In the genomic region with DNA sequence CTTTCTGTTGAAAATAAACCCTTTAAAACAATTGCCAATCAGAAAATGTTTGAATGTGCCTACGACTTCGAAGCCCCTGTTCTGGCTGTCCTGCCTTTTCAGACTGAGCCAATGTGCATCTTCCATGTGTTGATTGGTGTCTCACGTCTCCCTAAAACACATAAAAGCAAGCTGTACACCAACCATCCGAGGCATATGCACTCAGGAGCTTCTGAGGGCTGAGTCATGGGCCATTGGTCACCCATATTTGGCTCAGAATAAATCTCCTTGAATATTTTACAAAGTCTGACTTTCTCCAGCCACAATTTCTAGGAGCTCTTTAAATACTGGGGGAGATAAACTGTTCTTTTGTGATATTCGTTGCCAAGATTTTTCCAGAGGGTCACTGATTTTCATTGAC, we compare ENCODE assay signal across 29 cellular contexts. TPM values are rescaled to one million over a fixed set of nuclear protein-coding genes. Genes with fewer than 3 reads are reported as not detected.
DNase-seq lines count a peak whose midpoint lies in the region; TF ChIP-seq lines count a peak whose summit lies in the region.
"Had no signal": no experiment of that assay in that cellular context is flagged by ENCODE, and none has a peak within 500 bp of the region (broad histone marks: within the 10 kb centered on the region; RNA-seq: fewer than 3 reads in every experiment).

No MANE protein-coding gene starts in this region.

- no peak overlapping the region for H4K8ac ChIP-seq in H9 (replicated peaks; ENCODE audit: insufficient read length, low read depth, low read length)

- no peak for TF ChIP-seq CTCF in HFFc6 (IDR thresholded peaks at IDR 0.05)
- no peak for TF ChIP-seq CTCF in H9 (conservative IDR thresholded peaks at IDR 0.05)

- H3K9me3 Mint-ChIP-seq in HFFc6 = no peaks in the 10 kb centered on the region
- peaks cover 12% of the 10 kb centered on the region in 2 experiments for H3K9me3 Mint-ChIP-seq in H9
- H3K9me3 Mint-ChIP-seq: activated T-helper 17 cell treated with anti-CD3 and anti-CD28 coated beads, Interleukin-2, amount 50 U/mL, for 72 hours; stimulated activated naive CD8-positive, alpha-beta T cell treated with anti-CD3 and anti-CD28 coated beads, Interleukin-15, amount 100 ng/mL, for 72 hours had no signal

- H3K27me3 ChIP-seq in adipocyte (replicated peaks; ENCODE audit: control insufficient read depth, insufficient read depth, low read length) (no peaks in the 10 kb centered on the region), H9 (ENCODE audit: insufficient read depth, low read length) (no peaks in the 10 kb centered on the region)
- H3K27me3 ChIP-seq: colonic mucosa, esophagus squamous epithelium, transverse colon had no signal

- no peak overlapping the region for H3K27ac ChIP-seq in H9 (ENCODE audit: insufficient read length, low read depth, low read length)
- H3K27ac ChIP-seq: colonic mucosa, esophagus squamous epithelium, transverse colon had no signal

- no peak overlapping the region for H2AK5ac ChIP-seq in H9 (ENCODE audit: insufficient read length, low read length)

- H3K9ac ChIP-seq in adipocyte (ENCODE audit: low read length) (no peak overlapping the region), H9 (ENCODE audit: extremely low read depth, insufficient read length, low read length) (no peak overlapping the region)

- no peak overlapping the region for H3K14ac ChIP-seq in H9 (ENCODE audit: insufficient read depth, low read length)

- no peak overlapping the region for H3K4me2 ChIP-seq in H9 (ENCODE audit: insufficient read depth, insufficient read length, low read length)

- no peak overlapping the region for H2BK12ac ChIP-seq in H9 (ENCODE audit: insufficient read length, low read depth, low read length)

- no peak overlapping the region for H3K4me3 Mint-ChIP-seq in HFFc6
- no peak overlapping the region for H3K4me3 Mint-ChIP-seq in H9
- H3K4me3 Mint-ChIP-seq: activated naive CD8-positive, alpha-beta T cell; activated T-helper 17 cell treated with anti-CD3 and anti-CD28 coated beads, Interleukin-2, amount 50 U/mL, for 72 hours; endodermal cell; naive thymus-derived CD8-positive, alpha-beta T cell; stimulated activated naive CD8-positive, alpha-beta T cell treated with anti-CD3 and anti-CD28 coated beads, Interleukin-15, amount 100 ng/mL, for 72 hours; T-helper 17 cell had no signal

- no peaks in the 10 kb centered on the region for H3K36me3 ChIP-seq in adipocyte (ENCODE audit: control insufficient read depth, insufficient read depth, low read length, severe bottlenecking)
- H3K36me3 ChIP-seq: colonic mucosa, esophagus squamous epithelium, transverse colon had no signal

- no peaks in the 10 kb centered on the region for H4K20me1 ChIP-seq in H9 (ENCODE audit: control insufficient read depth, insufficient read depth, insufficient read length)

- H3K36me3 Mint-ChIP-seq in HFFc6 (ENCODE audit: low read depth) (no peaks in the 10 kb centered on the region), H9 (ENCODE audit: insufficient read depth in 1 of 3, low read depth in 3 of 3) (peaks cover 3 to 4% (median 4%) of the 10 kb centered on the region in 3 experiments; a peak in 6 of 7 replicates)
- H3K36me3 Mint-ChIP-seq: activated naive CD8-positive, alpha-beta T cell had no signal

- no CpG with 5 or more reads among the region's 5 CpGs for WGBS in H9 (ENCODE audit: extremely low coverage, insufficient read length, low lambda C conversion rate)

- no peaks in the 10 kb centered on the region; the same call in 1 of the 2 replicates for H3K27me3 Mint-ChIP-seq in HFFc6 (ENCODE audit: insufficient read depth)
- peaks cover 2% of the 10 kb centered on the region; the same call in 1 of the 2 replicates for H3K27me3 Mint-ChIP-seq in H9 (ENCODE audit: low read depth)
- H3K27me3 Mint-ChIP-seq: activated naive CD8-positive, alpha-beta T cell; activated T-helper 17 cell treated with anti-CD3 and anti-CD28 coated beads, Interleukin-2, amount 50 U/mL, for 72 hours; naive thymus-derived CD8-positive, alpha-beta T cell; stimulated activated naive CD8-positive, alpha-beta T cell treated with anti-CD3 and anti-CD28 coated beads, Interleukin-15, amount 100 ng/mL, for 72 hours; T-helper 17 cell had no signal

- no peak overlapping the region for H3K4ac ChIP-seq in H9 (ENCODE audit: low read depth, low read length)

- H4K91ac ChIP-seq in H9 (ENCODE audit: insufficient read length, low read depth, low read length) = no peak overlapping the region

- no peaks in the 10 kb centered on the region for H3K4me1 ChIP-seq in adipocyte (ENCODE audit: control insufficient read depth, insufficient read depth, low read length)
- no peaks in the 10 kb centered on the region for H3K4me1 ChIP-seq in H9 (ENCODE audit: insufficient read depth, low read length)
- H3K4me1 ChIP-seq: colonic mucosa, esophagus squamous epithelium, transverse colon had no signal

- no peaks in the 10 kb centered on the region for H3K79me2 ChIP-seq in H9 (ENCODE audit: insufficient read depth, low read length)

- no peak overlapping the region for H2BK20ac ChIP-seq in H9 (ENCODE audit: low read depth, low read length, poor library complexity, severe bottlenecking)

- no peak overlapping the region for H2BK5ac ChIP-seq in H9 (ENCODE audit: insufficient read length, low read length)

- H2AFZ ChIP-seq in H9 (ENCODE audit: low read length) = no peak overlapping the region

- no peaks in the 10 kb centered on the region for H3K23me2 ChIP-seq in H9 (ENCODE audit: insufficient read length, low read depth, low read length, poor library complexity, severe bottlenecking)

- no peak overlapping the region for H3K18ac ChIP-seq in H9 (ENCODE audit: insufficient read length, low read depth, low read length)

- peaks cover 2% of the 10 kb centered on the region for H3K9me3 ChIP-seq in adipocyte (ENCODE audit: control insufficient read depth, low read length)
- H3K9me3 ChIP-seq in H9 (ENCODE audit: control insufficient read depth, low read depth, low read length) = no peaks in the 10 kb centered on the region
- H3K9me3 ChIP-seq: colonic mucosa, esophagus squamous epithelium, transverse colon had no signal

- no peak overlapping the region for H3K23ac ChIP-seq in H9 (ENCODE audit: insufficient read length, low read depth, low read length)

- no peak overlapping the region for H3K4me3 ChIP-seq in adipocyte (ENCODE audit: low read length)
- H3K4me3 ChIP-seq: colonic mucosa, esophagus squamous epithelium, transverse colon had no signal

- H3K4me1 Mint-ChIP-seq in HFFc6 (ENCODE audit: low read depth) (peaks cover 8% of the 10 kb centered on the region), H9 (peaks cover 6 to 29% of the 10 kb centered on the region in 2 experiments)
- H3K4me1 Mint-ChIP-seq: activated T-helper 17 cell treated with anti-CD3 and anti-CD28 coated beads, Interleukin-2, amount 50 U/mL, for 72 hours; stimulated activated naive CD8-positive, alpha-beta T cell treated with anti-CD3 and anti-CD28 coated beads, Interleukin-15, amount 100 ng/mL, for 72 hours; T-helper 17 cell had no signal

- H4K5ac ChIP-seq in H9 (ENCODE audit: insufficient read length, low read depth, low read length) = no peak overlapping the region

- H2BK120ac ChIP-seq in H9 (ENCODE audit: low read depth, low read length, poor library complexity, severe bottlenecking) = no peak overlapping the region

- H3T11ph ChIP-seq in H9 (ENCODE audit: low read length) = no peak overlapping the region

- DNase-seq in AG08396 (ENCODE audit: low spot score) = peak; percentile 25
- DNase-seq in HFFc6 = peak; percentile 46
- DNase-seq in adipocyte (ENCODE audit: low read depth) = peak; percentile 41
- peak; percentile 11 for DNase-seq in iPS-NIHi11 (ENCODE audit: low spot score)
- DNase-seq in H9 = no peak
- no peak for DNase-seq in NCI-H524 treated with DMSO at 0.1 percent for 48 hours (lab: John Stamatoyannopoulos, UW)
- DNase-seq in HT-29 (ENCODE audit: low spot score) = no peak
- no peak for DNase-seq in activated CD4-positive, alpha-beta T cell treated with anti-CD3 and anti-CD28 coated beads for 48 hours
- DNase-seq: activated CD8-positive, alpha-beta memory T cell treated with anti-CD3 and anti-CD28 coated beads, Interleukin-2, amount 50 U/mL, for 4 hours; C1 segment of cervical spinal cord; colonic mucosa; endodermal cell; esophagus squamous epithelium; glutamatergic neuron; left cardiac atrium; mesenchymal stem cell; naive thymus-derived CD8-positive, alpha-beta T cell; NCI-H1417; NCI-H2107; NCI-H446 treated with DMSO at 0.1 percent for 48 hours; right cardiac atrium; RPMI8226; stimulated activated naive CD8-positive, alpha-beta T cell treated with anti-CD3 and anti-CD28 coated beads, Interleukin-15, amount 100 ng/mL, for 72 hours; T-helper 17 cell; transverse colon had no signal

- no peaks in the 10 kb centered on the region for H3K79me1 ChIP-seq in H9 (ENCODE audit: insufficient read depth, low read depth, low read length, poor library complexity, severe bottlenecking)

- no peak overlapping the region for H2BK15ac ChIP-seq in H9 (ENCODE audit: low read depth, low read length)

- no peak overlapping the region for H3K56ac ChIP-seq in H9 (ENCODE audit: insufficient read length, low read depth, low read length)

- no peak overlapping the region for H3K27ac Mint-ChIP-seq in HFFc6
- peak overlapping the region in 1 of 3 experiments; percentile 78; a peak in 1 of 7 replicates for H3K27ac Mint-ChIP-seq in H9
- H3K27ac Mint-ChIP-seq: activated naive CD8-positive, alpha-beta T cell; activated T-helper 17 cell treated with anti-CD3 and anti-CD28 coated beads, Interleukin-2, amount 50 U/mL, for 72 hours; endodermal cell; naive thymus-derived CD8-positive, alpha-beta T cell; stimulated activated naive CD8-positive, alpha-beta T cell treated with anti-CD3 and anti-CD28 coated beads, Interleukin-15, amount 100 ng/mL, for 72 hours; T-helper 17 cell had no signal

RNA-seq across cellular contexts. Expression of a gene that starts 53.9 kb away (rescaled TPM):
- total RNA-seq in HFFc6 (2021; fragmentation: NEBNext Ultra II Directional; extraction: Animal tissue kit (Norgen Biotek cat#: 25700)) = not detected
- not detected in 2 replicates for total RNA-seq in H9 (2021)
- total RNA-seq in HT-29 (2014; rRNA removed; shearing (Covaris generic)) = not detected in 2 replicates
- total RNA-seq: A172; activated T-helper 17 cell treated with anti-CD3 and anti-CD28 coated beads, Interleukin-2, amount 50 U/mL, for 72 hours; colonic mucosa; endodermal cell; esophagus squamous epithelium; left cardiac atrium; naive thymus-derived CD8-positive, alpha-beta T cell; osteocyte; right cardiac atrium; T-helper 17 cell; transverse colon had no signal

Comparison
In these comparisons a context has a peak if more than half of its experiments do, and no peak if none do; other contexts are left out.
1. DNase-seq: peak in AG08396 (single experiment), HFFc6 (single experiment), adipocyte (single experiment) and iPS-NIHi11 (single experiment); none in H9 (single experiment), NCI-H524 treated with DMSO at 0.1 percent for 48 hours (single experiment), HT-29 (single experiment) and activated CD4-positive, alpha-beta T cell treated with anti-CD3 and anti-CD28 coated beads for 48 hours (single experiment).